7 cellular contexts compared by ENCODE assay signal in genomic region chr2:96265349-96265839, GRCh38. TPM values are rescaled to one million over a fixed set of nuclear protein-coding genes. Genes with fewer than 3 reads are reported as not detected.
DNase-seq lines count a peak whose midpoint lies in the region; ATAC-seq and TF ChIP-seq lines count a peak whose summit lies in the region.

No MANE protein-coding gene starts in this region.

- no TSS peak for BruUV-seq in PC-9 (replicated peaks; lab: Mats Ljungman, UMichigan)

- CTCF ChIA-PET in PC-9 (lab: Charles Lee): interaction anchor here (0.5 kb wide), 1 partner anchor 70 kb away, joined by 7 read pairs; no protein-coding TSS in a partner anchor

- peak; percentile 13 for ATAC-seq in GM18502 (IDR thresholded peaks at IDR 0.05; ENCODE audit: poor library complexity, unreplicated experiment)
- peak; percentile 24 for ATAC-seq in HG02759 (IDR thresholded peaks at IDR 0.05; ENCODE audit: unreplicated experiment)

- POLR2A ChIA-PET in PC-9 (lab: Charles Lee; ENCODE audit: unreplicated experiment): no interaction called here

- no peak for TF ChIP-seq CTCF in PC-9 (conservative IDR thresholded peaks at IDR 0.05)
- TF ChIP-seq CTCF in astrocyte of the spinal cord (IDR thresholded peaks at IDR 0.05; ENCODE audit: low read depth, low read length): no peak

- H3K9me3 ChIP-seq in PC-9 (ENCODE audit: insufficient read depth, low read depth): no peaks in the 10 kb centered on the region

- peaks cover 74% of the 10 kb centered on the region for H3K79me2 ChIP-seq in PC-9 (ENCODE audit: low read depth)

- in situ Hi-C loops in astrocyte of the spinal cord (cut with HindIII; ENCODE audit: low sequenced_read_pairs): no loop called here

- H2AFZ ChIP-seq in PC-9: peak overlapping the region; percentile 93

- DNase-seq in PC-9: peak in 1 of 2 experiments; percentile 56
- DNase-seq in astrocyte of the spinal cord (ENCODE audit: low read depth, low spot score): no peak
- no peak for DNase-seq in pons (ENCODE audit: low spot score)

- H3K36me3 ChIP-seq in PC-9 (ENCODE audit: low read depth): peaks cover 43% of the 10 kb centered on the region

- peak overlapping the region; percentile 92 for H3K4me3 ChIP-seq in PC-9
- H3K4me3 ChIP-seq in astrocyte of the spinal cord (ENCODE audit: low read depth, low read length): peak overlapping the region; percentile 96
- peak overlapping the region; percentile 47 for H3K4me3 ChIP-seq in iPS-11a (ENCODE audit: low read depth, low read length)
- H3K4me3 ChIP-seq in skin epidermis: peak overlapping the region; percentile 67 to 100 (median 97)

- H3K27ac ChIP-seq in PC-9 (no peak overlapping the region), skin epidermis (peak overlapping the region; percentile 71 to 97 (median 91))

- H4K20me1 ChIP-seq in PC-9 (ENCODE audit: insufficient read depth): peaks cover 50% of the 10 kb centered on the region

- H3K27me3 ChIP-seq in PC-9 (ENCODE audit: insufficient read depth, low read depth): no peaks in the 10 kb centered on the region

- intact Hi-C loops in PC-9 (cut with micrococcal nuclease; ENCODE audit: unreplicated experiment): loop anchor here (5.0 kb wide), 1 partner anchor 72 kb away; the partner anchor contains the start of gene NCAPH

- H3K4me1 ChIP-seq in PC-9 (replicated peaks; ENCODE audit: insufficient read depth): peaks cover 48% of the 10 kb centered on the region

- H3K4me2 ChIP-seq in PC-9: peak overlapping the region; percentile 97

- H3K9me2 ChIP-seq in PC-9 (ENCODE audit: insufficient read depth): no peaks in the 10 kb centered on the region

- H3F3A ChIP-seq in PC-9 (ENCODE audit: insufficient read depth, low read depth): peaks cover 40% of the 10 kb centered on the region

RNA-seq across cellular contexts. Expression of gene TMEM127, which starts 0.4 kb away (rescaled TPM):
- 38.4 and 50.3 TPM in 2 replicates for total RNA-seq in PC-9 (2021)

RNA-seq across cellular contexts. Expression of gene CIAO1, which starts 0.6 kb away (rescaled TPM):
- 85.3 and 99.5 TPM in 2 replicates for total RNA-seq in PC-9 (2021)

RNA-seq across cellular contexts. Expression of gene SNRNP200, which starts 40.0 kb away (rescaled TPM):
- 214 and 229 TPM in 2 replicates for total RNA-seq in PC-9 (2021)

RNA-seq across cellular contexts. Expression of gene STARD7, which starts 56.8 kb away (rescaled TPM):
- 171 and 189 TPM in 2 replicates for total RNA-seq in PC-9 (2021)

RNA-seq across cellular contexts. Expression of gene ITPRIPL1, which starts 59.7 kb away (rescaled TPM):
- not detected in 2 replicates for total RNA-seq in PC-9 (2021)

Comparison
In these comparisons a context has a peak if more than half of its experiments do, and no peak if none do; other contexts are left out.
1. H3K4me3 ChIP-seq: peak in every context shown above with its lines; median percentile 97 in skin epidermis; 96 in astrocyte of the spinal cord; 92 in PC-9; 47 in iPS-11a.